ENCODE assay signal across 8 cellular contexts in the genomic region with DNA sequence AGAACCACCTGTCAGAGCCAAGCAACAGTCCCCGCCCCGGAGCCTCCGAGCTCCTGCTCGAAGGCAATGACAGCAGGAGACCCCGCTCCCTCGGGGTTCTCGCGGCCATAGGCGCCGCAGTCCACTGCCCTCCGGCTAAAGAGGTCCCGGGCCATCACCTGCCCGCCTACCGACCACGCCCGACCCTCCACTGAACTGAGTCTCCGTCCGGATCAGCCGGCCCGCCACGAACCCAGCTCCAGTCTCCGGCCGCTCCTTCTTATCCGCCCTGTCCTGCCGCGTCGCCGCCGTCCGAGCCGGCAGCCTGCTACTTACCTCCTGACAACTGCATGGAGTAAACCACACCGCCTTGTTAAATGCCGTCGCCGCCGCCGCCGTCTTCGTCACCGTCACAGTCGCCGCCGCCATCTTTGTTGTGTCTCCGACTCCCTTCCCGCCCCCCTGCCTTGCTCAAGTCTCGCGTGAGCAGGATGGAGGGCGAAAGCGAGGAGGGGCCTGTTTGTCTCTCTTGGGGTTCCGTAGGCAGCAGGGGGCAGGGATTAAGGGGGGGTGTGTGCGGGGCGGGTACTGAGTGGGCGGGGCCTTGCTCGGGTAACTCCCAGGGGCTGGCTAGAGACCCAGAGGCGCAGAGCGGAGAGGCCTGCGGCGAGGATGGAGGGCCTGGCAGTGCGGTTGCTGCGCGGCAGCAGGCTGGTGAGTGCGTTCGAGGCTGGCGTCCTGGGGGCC. TPM values are rescaled to one million over a fixed set of nuclear protein-coding genes. Genes with fewer than 3 reads are reported as not detected.
DNase-seq lines count a peak whose midpoint lies in the region; ATAC-seq and TF ChIP-seq lines count a peak whose summit lies in the region.

A gene (plus strand): TSS at position 628 of the 726 bp plus-strand sequence. CDS start 24 bp downstream, at position 652.
A gene with protein sequence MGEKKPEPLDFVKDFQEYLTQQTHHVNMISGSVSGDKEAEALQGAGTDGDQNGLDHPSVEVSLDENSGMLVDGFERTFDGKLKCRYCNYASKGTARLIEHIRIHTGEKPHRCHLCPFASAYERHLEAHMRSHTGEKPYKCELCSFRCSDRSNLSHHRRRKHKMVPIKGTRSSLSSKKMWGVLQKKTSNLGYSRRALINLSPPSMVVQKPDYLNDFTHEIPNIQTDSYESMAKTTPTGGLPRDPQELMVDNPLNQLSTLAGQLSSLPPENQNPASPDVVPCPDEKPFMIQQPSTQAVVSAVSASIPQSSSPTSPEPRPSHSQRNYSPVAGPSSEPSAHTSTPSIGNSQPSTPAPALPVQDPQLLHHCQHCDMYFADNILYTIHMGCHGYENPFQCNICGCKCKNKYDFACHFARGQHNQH (minus strand): TSS at position 417 of the 726 bp plus-strand sequence. CDS start 10,170 bp downstream, outside the sequence.

- no peaks in the 10 kb centered on the region for H3K27me3 ChIP-seq in right cardiac atrium (ENCODE audit: control insufficient read depth, insufficient read depth)
- no peaks in the 10 kb centered on the region for H3K27me3 ChIP-seq in uterus

- intact Hi-C loops in right cardiac atrium (cut with DNase I) (no loop called here), uterus (cut with DNase I; ENCODE audit: low total_unique reads) (no loop called here)

- TF ChIP-seq POLR2A in GM18505 (IDR thresholded peaks at IDR 0.05; ENCODE audit: borderline replicate concordance, extremely low read depth, insufficient read depth, insufficient read length) (peak; percentile 95), uterus (IDR thresholded peaks at IDR 0.05) (peak; percentile 82 to 91)

- H3K4me1 ChIP-seq in right cardiac atrium (ENCODE audit: control insufficient read depth, insufficient read depth, low read length) (no peaks in the 10 kb centered on the region), uterus (peaks cover 0 to 11% of the 10 kb centered on the region in 2 donors)

- ATAC-seq in GM18505 (IDR thresholded peaks at IDR 0.05; ENCODE audit: unreplicated experiment) (peak; percentile 86), HG02970 (IDR thresholded peaks at IDR 0.05; ENCODE audit: low FRiP score, unreplicated experiment) (peak; percentile 79), right cardiac atrium (peak; percentile 99)

- peak in 1 of 4 experiments; percentile 33 for TF ChIP-seq CTCF in uterus (IDR thresholded peaks at IDR 0.05)

- H3K27ac ChIP-seq in right cardiac atrium (ENCODE audit: low read length): peak within 1 kb of the TSS; percentile 71
- H3K27ac ChIP-seq in uterus: peak within 1 kb of the TSS; percentile 86 to 93

- peak; percentile 54 for DNase-seq in NCI-H187 treated with DMSO at 0.1 percent for 48 hours (lab: John Stamatoyannopoulos, UW)
- peak; percentile 87 to 99 (median 95) for DNase-seq in T-helper 2 cell
- peak; percentile 48 to 97 (median 95) for DNase-seq in anterior cingulate cortex (lab: John Stamatoyannopoulos, UW)
- peak; percentile 96 to 98 (median 98) for DNase-seq in right cardiac atrium
- peak; percentile 98 for DNase-seq in putamen (ENCODE audit: low spot score)
- peak; percentile 96 to 97 for DNase-seq in uterus

- H3K9me3 ChIP-seq in right cardiac atrium (ENCODE audit: control insufficient read depth, low read length): no peaks in the 10 kb centered on the region
- no peaks in the 10 kb centered on the region for H3K9me3 ChIP-seq in uterus

- H3K36me3 ChIP-seq in uterus: no peaks in the 10 kb centered on the region

- H3K4me3 ChIP-seq in right cardiac atrium (ENCODE audit: low read length) (peak within 1 kb of the TSS; percentile 87), uterus (peak within 1 kb of the TSS; percentile 92 to 100)

- WGBS in right cardiac atrium: under 1% methylated on average over 64 of the region's 64 CpGs

RNA-seq across cellular contexts. Expression of the first gene that starts in this region (rescaled TPM):
- total RNA-seq in right cardiac atrium (10 to 100 TPM; 59.4 to 90.9 (median 73.1) TPM), uterus (10 to 100 TPM; 13.1 to 32.2 (median 17.2) TPM)
- polyA plus RNA-seq in right cardiac atrium: 19.5 TPM

RNA-seq across cellular contexts. Expression of the second gene that starts in this region (rescaled TPM):
- total RNA-seq in right cardiac atrium: 10 to 100 TPM; 12.2 to 15.0 (median 13.0) TPM
- polyA plus RNA-seq in right cardiac atrium: 5.7 TPM
- total RNA-seq in uterus: 10 to 100 TPM in 3 of 4 donors, 1 to 10 TPM in 1; 3.1 to 30.7 (median 21.1) TPM

Comparison
In these comparisons a context has a peak if more than half of its experiments do, and no peak if none do; other contexts are left out.
1. Peak in every context shown above with its lines: DNase-seq, ATAC-seq, H3K4me3 ChIP-seq and H3K27ac ChIP-seq.